26 cellular contexts compared by ENCODE assay signal in the genomic region with DNA sequence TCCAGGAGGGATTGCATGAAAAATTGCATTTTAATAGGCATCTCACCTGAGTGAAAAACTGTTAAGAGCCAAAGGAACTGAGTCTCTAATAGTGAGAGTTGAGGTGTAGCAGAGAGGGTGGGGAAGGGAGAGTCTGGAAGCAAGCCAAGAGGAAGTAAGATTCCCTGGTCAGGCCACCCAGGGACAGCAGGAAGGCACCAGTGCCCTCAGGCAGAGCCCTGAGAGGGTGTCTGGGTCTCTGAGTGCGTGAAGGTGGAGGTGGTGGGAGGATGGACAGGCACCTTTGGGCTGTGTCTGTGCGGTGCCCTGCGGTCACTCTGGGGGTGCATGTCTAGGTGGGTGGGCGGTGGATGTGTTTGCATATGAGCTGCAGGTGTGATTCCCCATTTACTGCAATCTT.
A peak's percentile ranks its signal among the peaks of the same experiment; 100 is the strongest.
DNase-seq lines count a peak whose midpoint lies in the region; ATAC-seq and TF ChIP-seq lines count a peak whose summit lies in the region.
"Had no signal": no experiment of that assay in that cellular context is flagged by ENCODE, and none has a peak within 500 bp of the region (broad histone marks: within the 10 kb centered on the region; RNA-seq: fewer than 3 reads in every experiment).

No MANE protein-coding gene starts in this region.

- H3K9me2 ChIP-seq in PC-3 (replicated peaks; ENCODE audit: low read length): no peaks in the 10 kb centered on the region

- CTCF ChIA-PET in PC-3 (lab: Charles Lee): no interaction called here

- no peaks in the 10 kb centered on the region for H3K79me2 ChIP-seq in PC-3 (ENCODE audit: low read length)

- peak overlapping the region; percentile 31 for H3K27ac Mint-ChIP-seq in nephron progenitor cell
- H3K27ac Mint-ChIP-seq: IgD-negative memory B cell, natural killer cell, progenitor cell of endocrine pancreas, T-helper 17 cell had no signal

- peaks cover 61% of the 10 kb centered on the region for H3K4me1 Mint-ChIP-seq in nephron progenitor cell
- H3K4me1 Mint-ChIP-seq: IgD-negative memory B cell, natural killer cell, T-helper 17 cell had no signal

- no TSS peak for BruUV-seq in PC-3 (replicated peaks; lab: Mats Ljungman, UMichigan)

- no peak overlapping the region for H3K27ac ChIP-seq in PC-3 (ENCODE audit: low read length)
- H3K27ac ChIP-seq: C4-2B, spleen, vagina, WERI-Rb-1 had no signal

- no peaks in the 10 kb centered on the region; the same call in 1 of the 2 replicates for H3K4me1 ChIP-seq in PC-3 (ENCODE audit: insufficient read depth, low read length)
- H3K4me1 ChIP-seq: vagina had no signal

- no peak overlapping the region for H3K9ac ChIP-seq in PC-3 (ENCODE audit: low read length)

- DNase-seq in NCI-H2081 (lab: John Stamatoyannopoulos, UW) (peak; percentile 20 to 53), NCI-H2081 treated with DMSO at 0.1 percent for 48 hours (lab: John Stamatoyannopoulos, UW) (no peak), DMS153 treated with DMSO at 0.1 percent for 48 hours (lab: John Stamatoyannopoulos, UW; ENCODE audit: unreplicated experiment) (peak; percentile 76), PC-3 (peak; percentile 12), nephron progenitor cell (no peak), HK-2 (ENCODE audit: unreplicated experiment) (no peak)
- DNase-seq: activated CD4-positive, alpha-beta T cell treated with anti-CD3 and anti-CD28 coated beads, Interleukin-2, amount 50 U/mL, for 48 hours; activated naive CD4-positive, alpha-beta T cell; activated T-cell treated with anti-CD3 and anti-CD28 coated beads for 4 hours; amniotic stem cell; foreskin fibroblast; hypothalamus; mesenchymal stem cell; natural killer cell; NCI-H226; Right ventricle myocardium superior; spleen; stimulated activated CD4-positive, alpha-beta T cell treated with anti-CD3 and anti-CD28 coated beads, Interleukin-4, amount 100 ng/mL, for 4 hours; T-helper 17 cell; WERI-Rb-1 had no signal

- H3K27me3 ChIP-seq in PC-3 (ENCODE audit: low read length): peaks cover 44% of the 10 kb centered on the region
- H3K27me3 ChIP-seq: spleen, vagina had no signal

- H3F3A ChIP-seq in PC-3 (ENCODE audit: low read length, unreplicated experiment): no peaks in the 10 kb centered on the region

- H2AFZ ChIP-seq in PC-3 (ENCODE audit: low read length): no peak overlapping the region

- H3K4me3 Mint-ChIP-seq in nephron progenitor cell: no peak overlapping the region
- H3K4me3 Mint-ChIP-seq: IgD-negative memory B cell, natural killer cell, T-helper 17 cell had no signal

- no peak overlapping the region for H3K4me2 ChIP-seq in PC-3 (ENCODE audit: low read length)

- H4K20me1 ChIP-seq in PC-3 (ENCODE audit: low read length): no peaks in the 10 kb centered on the region

- H3K27me3 Mint-ChIP-seq in nephron progenitor cell (ENCODE audit: low read depth, poor library complexity): peaks cover 3% of the 10 kb centered on the region
- H3K27me3 Mint-ChIP-seq: progenitor cell of endocrine pancreas had no signal

- TF ChIP-seq CTCF in PC-3 (conservative IDR thresholded peaks at IDR 0.05; ENCODE audit: low read depth, low read length) (no peak), nephron progenitor cell (IDR thresholded peaks at IDR 0.05) (no peak)

- POLR2A ChIA-PET in PC-3 (lab: Charles Lee; ENCODE audit: unreplicated experiment): no interaction called here

- peaks cover 22% of the 10 kb centered on the region for H3K36me3 Mint-ChIP-seq in nephron progenitor cell (ENCODE audit: low read depth)
- H3K36me3 Mint-ChIP-seq: IgD-negative memory B cell, natural killer cell had no signal

- no peaks in the 10 kb centered on the region for H3K36me3 ChIP-seq in PC-3 (ENCODE audit: low read depth, low read length)
- H3K36me3 ChIP-seq: spleen, vagina, WERI-Rb-1 had no signal

- H3K9me3 Mint-ChIP-seq in nephron progenitor cell: peaks cover 10% of the 10 kb centered on the region
- H3K9me3 Mint-ChIP-seq: natural killer cell had no signal

- no peaks in the 10 kb centered on the region for H3K9me3 ChIP-seq in PC-3 (ENCODE audit: low read length)
- H3K9me3 ChIP-seq: spleen, vagina had no signal

- ATAC-seq in PC-3 (no peak), HG02884 (IDR thresholded peaks at IDR 0.05; ENCODE audit: unreplicated experiment) (no peak), GM18511 (IDR thresholded peaks at IDR 0.05; ENCODE audit: unreplicated experiment) (no peak)
- ATAC-seq: natural killer cell, T-helper 17 cell had no signal

- no peak overlapping the region for H3K4me3 ChIP-seq in PC-3 (ENCODE audit: low read length)
- H3K4me3 ChIP-seq: spleen, vagina had no signal

- intact Hi-C loops in PC-3 (cut with micrococcal nuclease): no loop called here

Comparison
In these comparisons a context has a peak if more than half of its experiments do, and no peak if none do; other contexts are left out.
1. DNase-seq: peak in NCI-H2081 (2 of 2), DMS153 treated with DMSO at 0.1 percent for 48 hours (single experiment) and PC-3 (single experiment); none in NCI-H2081 treated with DMSO at 0.1 percent for 48 hours (single experiment), nephron progenitor cell (single experiment) and HK-2 (single experiment).